14 cellular contexts compared by ENCODE assay signal in genomic region chr19:42882730-42883129, GRCh38. TPM values are rescaled to one million over a fixed set of nuclear protein-coding genes. Genes with fewer than 3 reads are reported as not detected.
DNase-seq lines count a peak whose midpoint lies in the region; ATAC-seq and TF ChIP-seq lines count a peak whose summit lies in the region.
"Not testable (repeated sequence)": the region's sequence is repeated elsewhere in the genome, so short reads cannot be mapped to it uniquely, and the experiment has no call there.
"Had no signal": no experiment of that assay in that cellular context is flagged by ENCODE, and none has a peak within 500 bp of the region (broad histone marks: within the 10 kb centered on the region; RNA-seq: fewer than 3 reads in every experiment).

No MANE protein-coding gene starts in this region.

- WGBS in mammary epithelial cell (ENCODE audit: low coverage, missing lambda C conversion rate), result 65% methylated on average over 2 of the region's 2 CpGs

- TF ChIP-seq CTCF in mammary epithelial cell (conservative IDR thresholded peaks at IDR 0.05 in 1 of 2, IDR thresholded peaks at IDR 0.05 in 1 of 2; ENCODE audit: extremely low read depth in 1 of 2, insufficient read depth in 1 of 2, low read depth in 1 of 2, low read length in 2 of 2); epithelial cell of esophagus (IDR thresholded peaks at IDR 0.05; ENCODE audit: insufficient read depth, low read depth, low read length, missing control alignments); foreskin keratinocyte (conservative IDR thresholded peaks at IDR 0.05): not testable (repeated sequence)

- H3K4me3 ChIP-seq in MG63; mammary epithelial cell (replicated peaks in 1 of 3; ENCODE audit: insufficient read depth in 1 of 3, low read depth in 2 of 3, low read length in 3 of 3); epithelial cell of esophagus (ENCODE audit: low read length): not testable (repeated sequence)

- DNase-seq in MG63 (peak; percentile 52), mammary epithelial cell (peak; percentile 45), dermis blood vessel endothelial cell (peak; percentile 10), epithelial cell of esophagus (ENCODE audit: low read depth) (peak; percentile 81), foreskin keratinocyte (peak in 1 of 2 donors; percentile 79), lung microvascular endothelial cell (ENCODE audit: low read depth in 2 of 2) (peak; percentile 43 to 74)

- not testable (repeated sequence) for H3K9ac ChIP-seq in mammary epithelial cell (ENCODE audit: insufficient read depth, low read length)

- H3K27ac ChIP-seq in mammary epithelial cell (ENCODE audit: insufficient read depth, low read depth, low read length), result not testable (repeated sequence)
- peak overlapping the region; percentile 56 for H3K27ac ChIP-seq in foreskin keratinocyte

- peaks cover 25% of the 10 kb centered on the region for H3K4me1 ChIP-seq in mammary epithelial cell (ENCODE audit: insufficient read depth, low read length)
- H3K4me1 ChIP-seq in foreskin keratinocyte, result peaks cover 25% of the 10 kb centered on the region

- CTCF ChIA-PET in mammary epithelial cell (lab: Charles Lee; ENCODE audit: low non-redundant PET), result not testable (repeated sequence)

- H3K27me3 ChIP-seq in MG63; mammary epithelial cell (ENCODE audit: insufficient read depth, low read length); foreskin keratinocyte: not testable (repeated sequence)

- H3K79me2 ChIP-seq in mammary epithelial cell (ENCODE audit: insufficient read depth, low read length), result not testable (repeated sequence)

- in situ Hi-C loops in mammary epithelial cell (cut with MboI; ENCODE audit: low sequenced_read_pairs in 2 of 2), result not testable (repeated sequence)

- not testable (repeated sequence) for H3K4me2 ChIP-seq in mammary epithelial cell (ENCODE audit: insufficient read depth, low read depth, low read length)

- ATAC-seq in foreskin keratinocyte, result not testable (repeated sequence)

- H4K20me1 ChIP-seq in mammary epithelial cell (ENCODE audit: insufficient read depth, low read length), result not testable (repeated sequence)

- intact Hi-C loops in mammary epithelial cell (cut with micrococcal nuclease), result not testable (repeated sequence)

- not testable (repeated sequence) for H3K9me3 ChIP-seq in MG63; mammary epithelial cell (replicated peaks; ENCODE audit: insufficient read depth, low read length)

- H3K36me3 ChIP-seq in MG63, result peaks cover 17% of the 10 kb centered on the region
- H3K36me3 ChIP-seq in mammary epithelial cell (ENCODE audit: insufficient read depth, low read length), result not testable (repeated sequence)

- dilution Hi-C loops in mammary epithelial cell (cut with HindIII; ENCODE audit: low sequenced_read_pairs), result not testable (repeated sequence)

- H2AFZ ChIP-seq in mammary epithelial cell (ENCODE audit: low read depth, low read length), result not testable (repeated sequence)

- BruUV-seq in mammary epithelial cell (replicated peaks; lab: Mats Ljungman, UMichigan), result not testable (repeated sequence)

RNA-seq across cellular contexts. Expression of gene PSG1, which starts 3.2 kb away (rescaled TPM):
- not detected in 2 replicates for total RNA-seq in MG63 (2014; rRNA removed; shearing (Covaris generic); ENCODE audit: low replicate concordance)
- total RNA-seq in mammary epithelial cell, result not detected
- polyA plus RNA-seq in mammary epithelial cell, result 0.10 TPM
- polyA minus RNA-seq in mammary epithelial cell, result not detected
- under 0.01 TPM in 1 of 2 replicates, not detected in the other for total RNA-seq in dermis blood vessel endothelial cell
- not detected in 2 replicates for total RNA-seq in foreskin keratinocyte
- polyA plus RNA-seq in foreskin keratinocyte, result not detected in 2 replicates
- total RNA-seq in lung microvascular endothelial cell, result 0.22 TPM in 1 of 2 replicates, not detected in the other
- total RNA-seq: A673; CD4-positive, alpha-beta memory T cell; CD8-positive, alpha-beta memory T cell; Daoy; GM12878 had no signal
- polyA plus RNA-seq: CD14-positive monocyte; CD4-positive, alpha-beta memory T cell; CD4-positive, CD25-positive, alpha-beta regulatory T cell; CD8-positive, alpha-beta memory T cell; GM12878 had no signal

RNA-seq across cellular contexts. Expression of gene PSG6, which starts 35.0 kb away (rescaled TPM):
- not detected in 2 replicates for total RNA-seq in MG63 (2014; rRNA removed; shearing (Covaris generic); ENCODE audit: low replicate concordance)
- 1 to 10 TPM in 1 of 2 donors, not detected in 1; 1.2 TPM for total RNA-seq in mammary epithelial cell
- polyA plus RNA-seq in mammary epithelial cell, result 0.12 TPM
- polyA minus RNA-seq in mammary epithelial cell, result not detected
- not detected in 2 replicates for total RNA-seq in dermis blood vessel endothelial cell
- not detected in 2 replicates for total RNA-seq in foreskin keratinocyte
- polyA plus RNA-seq in foreskin keratinocyte, result not detected in 2 replicates
- total RNA-seq in lung microvascular endothelial cell, result not detected in 2 replicates
- total RNA-seq: A673; CD4-positive, alpha-beta memory T cell; CD8-positive, alpha-beta memory T cell; Daoy; GM12878 had no signal
- polyA plus RNA-seq: AG04450; CD14-positive monocyte; CD4-positive, alpha-beta memory T cell; CD4-positive, CD25-positive, alpha-beta regulatory T cell; CD8-positive, alpha-beta memory T cell; GM12878 had no signal

RNA-seq across cellular contexts. Expression of gene PSG7, which starts 54.3 kb away (rescaled TPM):
- total RNA-seq in MG63 (2014; rRNA removed; shearing (Covaris generic); ENCODE audit: low replicate concordance), result not detected in 2 replicates
- total RNA-seq in mammary epithelial cell, result not detected
- polyA plus RNA-seq in mammary epithelial cell, result 0.05 TPM
- not detected for polyA minus RNA-seq in mammary epithelial cell
- total RNA-seq in dermis blood vessel endothelial cell, result not detected in 2 replicates
- not detected in 2 replicates for total RNA-seq in foreskin keratinocyte
- not detected in 2 replicates for polyA plus RNA-seq in foreskin keratinocyte
- total RNA-seq in lung microvascular endothelial cell, result not detected in 2 replicates
- total RNA-seq: A673; CD4-positive, alpha-beta memory T cell; CD4-positive, CD25-positive, alpha-beta regulatory T cell; CD8-positive, alpha-beta memory T cell; Daoy; GM12878 had no signal
- polyA plus RNA-seq: CD14-positive monocyte; CD4-positive, alpha-beta memory T cell; CD4-positive, CD25-positive, alpha-beta regulatory T cell; CD8-positive, alpha-beta memory T cell; GM12878 had no signal
